In the genomic region with DNA sequence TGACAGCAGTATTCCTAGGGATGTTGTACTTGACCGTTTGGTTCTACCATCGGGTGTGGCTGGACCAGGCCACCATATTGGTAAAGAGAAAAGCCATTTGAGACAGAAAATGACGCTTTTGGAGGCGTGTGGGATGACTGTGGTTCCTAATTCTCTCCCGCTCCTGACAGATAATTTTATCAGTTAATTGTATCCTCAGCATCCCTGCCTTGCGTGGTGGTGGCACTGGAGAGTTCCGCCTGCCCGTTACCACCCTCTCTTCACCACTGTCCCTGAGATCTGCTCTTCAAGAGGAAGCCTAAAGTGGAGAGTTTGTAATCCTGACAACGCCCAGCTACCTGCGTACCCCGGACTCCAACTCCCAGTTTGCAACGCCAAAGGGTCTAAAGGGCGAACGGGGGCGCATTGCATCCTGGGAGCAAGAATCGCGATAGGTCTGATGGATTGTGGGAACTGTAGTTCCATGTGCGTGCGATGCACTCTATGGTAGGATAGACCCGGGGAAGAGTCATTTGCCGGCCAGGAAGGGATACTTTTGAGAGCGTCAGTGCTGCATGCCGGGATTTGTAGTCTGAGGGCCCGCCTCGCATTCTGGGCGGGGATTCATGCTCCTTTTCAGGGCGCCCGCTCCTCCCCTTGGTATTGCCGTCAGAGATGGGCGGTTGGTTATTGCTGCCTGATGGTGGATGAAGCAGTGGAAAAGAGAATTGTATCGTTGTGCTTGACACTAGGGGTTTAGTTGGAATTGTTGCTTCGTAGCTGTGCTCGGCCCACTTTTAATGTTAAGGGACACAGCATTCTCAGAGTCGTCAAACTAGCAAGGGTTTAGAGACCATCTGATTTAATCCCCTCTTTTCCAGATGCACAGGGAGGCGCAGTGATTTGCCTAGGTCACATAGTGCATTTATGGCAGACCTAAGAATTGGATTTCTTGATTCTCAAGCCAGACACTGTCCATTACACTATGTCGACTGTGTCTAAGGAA, we compare ENCODE assay signal across 8 cellular contexts. TPM values are rescaled to one million over a fixed set of nuclear protein-coding genes. Genes with fewer than 3 reads are reported as not detected.
DNase-seq lines count a peak whose midpoint lies in the region; ATAC-seq and TF ChIP-seq lines count a peak whose summit lies in the region.

No MANE protein-coding gene starts in this region.

- peak overlapping the region; percentile 33 for H2AFZ ChIP-seq in hepatocyte

- TF ChIP-seq CTCF in hepatocyte (IDR thresholded peaks at IDR 0.05; ENCODE audit: poor library complexity) = no peak

- H3K36me3 ChIP-seq in hepatocyte (replicated peaks; ENCODE audit: insufficient read depth, low read depth) (no peaks in the 10 kb centered on the region), rectal smooth muscle tissue (ENCODE audit: control insufficient read depth, insufficient read depth, low read length) (no peaks in the 10 kb centered on the region), aorta (ENCODE audit: control insufficient read depth in 1 of 2, insufficient read depth in 2 of 2, low read length in 1 of 2) (no peaks in the 10 kb centered on the region)

- H3K9ac ChIP-seq in rectal smooth muscle tissue (ENCODE audit: low read length) = peak overlapping the region; percentile 77

- intact Hi-C loops in aorta (cut with DNase I) = loop anchor here (5.0 to 10.0 kb wide), 3 partner anchors 55 to 617 kb away; partner anchors contain the start of genes IFT20 (in 2 of the 2), TNFAIP1 (in 2 of the 2) and FLOT2 (in 1 of the 2)

- DNase-seq in NCI-H2029 (lab: John Stamatoyannopoulos, UW) = peak; percentile 98
- peak; percentile 91 for DNase-seq in T-helper 9 cell
- peak; percentile 99 for DNase-seq in astrocyte of the hippocampus (ENCODE audit: low read depth, low spot score)
- peak; percentile 99 for DNase-seq in hepatocyte (ENCODE audit: low spot score)
- DNase-seq in aorta = peak; percentile 98

- peak overlapping the region; percentile 77 for H3K4me2 ChIP-seq in hepatocyte

- peaks cover 10% of the 10 kb centered on the region for H4K20me1 ChIP-seq in hepatocyte (ENCODE audit: insufficient read depth, poor library complexity, severe bottlenecking)

- peaks cover 38% of the 10 kb centered on the region for H3K79me2 ChIP-seq in hepatocyte

- H3K4me1 ChIP-seq in hepatocyte (ENCODE audit: insufficient read depth) (peaks cover 12% of the 10 kb centered on the region), rectal smooth muscle tissue (ENCODE audit: control insufficient read depth, insufficient read depth, low read length) (peaks cover 17% of the 10 kb centered on the region), aorta (ENCODE audit: control insufficient read depth in 1 of 2, insufficient read depth in 2 of 2, low read length in 2 of 2) (no peaks in the 10 kb centered on the region)

- H3K4me3 ChIP-seq in hepatocyte (peak overlapping the region; percentile 28), rectal smooth muscle tissue (ENCODE audit: low read length) (peak overlapping the region; percentile 92), aorta (ENCODE audit: low read length in 2 of 2) (peak overlapping the region; percentile 19 to 66)

- 8% methylated on average over 36 of the region's 36 CpGs for WGBS in hepatocyte (ENCODE audit: low lambda C conversion rate, missing lambda C conversion rate)
- 4 to 5% methylated on average over 36 of the region's 36 CpGs for WGBS in aorta, 2 donors

- H3K27me3 ChIP-seq in hepatocyte (no peaks in the 10 kb centered on the region), rectal smooth muscle tissue (ENCODE audit: control insufficient read depth, insufficient read depth, low read length) (no peaks in the 10 kb centered on the region), aorta (ENCODE audit: control insufficient read depth in 1 of 2, insufficient read depth in 2 of 2, low read length in 1 of 2) (no peaks in the 10 kb centered on the region)

- ATAC-seq in GM18511 (IDR thresholded peaks at IDR 0.05; ENCODE audit: unreplicated experiment) = peak; percentile 64
- ATAC-seq in HG02981 (IDR thresholded peaks at IDR 0.05; ENCODE audit: unreplicated experiment) = peak; percentile 52
- ATAC-seq in aorta (ENCODE audit: low FRiP score) = peak; percentile 93

- no peaks in the 10 kb centered on the region for H3K9me3 ChIP-seq in hepatocyte (ENCODE audit: low read depth)
- no peaks in the 10 kb centered on the region for H3K9me3 ChIP-seq in aorta (ENCODE audit: control insufficient read depth, low read length)

- H3K27ac ChIP-seq in hepatocyte = peak overlapping the region; percentile 94
- peak overlapping the region; percentile 99 for H3K27ac ChIP-seq in rectal smooth muscle tissue (ENCODE audit: low read depth, low read length)
- peak overlapping the region; percentile 92 to 98 for H3K27ac ChIP-seq in aorta (ENCODE audit: low read depth in 1 of 2, low read length in 2 of 2)

- no peaks in the 10 kb centered on the region for H3K9me2 ChIP-seq in hepatocyte (replicated peaks; ENCODE audit: insufficient read depth)

RNA-seq across cellular contexts. Expression of gene PHF12, which starts 1.0 kb away (rescaled TPM):
- total RNA-seq in hepatocyte = 18.2 and 19.0 TPM in 2 replicates
- 10.0 and 12.1 TPM in 2 replicates for polyA plus RNA-seq in hepatocyte
- 10 to 100 TPM; 30.5 to 47.0 TPM for total RNA-seq in aorta
- polyA plus RNA-seq in aorta = 10 to 100 TPM; 10.1 to 29.4 TPM

RNA-seq across cellular contexts. Expression of gene DHRS13, which starts 49.4 kb away (rescaled TPM):
- total RNA-seq in hepatocyte (14.9 and 22.4 TPM in 2 replicates), aorta (1 to 10 TPM; 4.3 to 6.1 TPM)
- polyA plus RNA-seq in hepatocyte (10.8 and 15.4 TPM in 2 replicates), aorta (1 to 10 TPM in 1 of 2 donors, under 1 TPM in 1; 0.75 to 2.7 TPM)

RNA-seq across cellular contexts. Expression of gene SEZ6, which starts 53.5 kb away (rescaled TPM):
- total RNA-seq in hepatocyte = 1.2 TPM in 1 of 2 replicates, not detected in the other
- polyA plus RNA-seq in hepatocyte = 0.58 and 0.81 TPM in 2 replicates
- not detected for total RNA-seq in aorta
- not detected for polyA plus RNA-seq in aorta

RNA-seq across cellular contexts. Expression of gene FLOT2, which starts 54.8 kb away (rescaled TPM):
- 31.8 and 42.0 TPM in 2 replicates for total RNA-seq in hepatocyte
- polyA plus RNA-seq in hepatocyte = 56.4 and 64.0 TPM in 2 replicates
- 100 to 1,000 TPM in 1 of 2 donors, 10 to 100 TPM in 1; 99.1 to 108 TPM for total RNA-seq in aorta
- 10 to 100 TPM; 51.8 to 58.3 TPM for polyA plus RNA-seq in aorta

Comparison
In these comparisons a context has a peak if more than half of its experiments do, and no peak if none do; other contexts are left out.
1. Peak in every context shown above with its lines: DNase-seq, ATAC-seq, H3K4me3 ChIP-seq and H3K27ac ChIP-seq.
2. H3K4me3 ChIP-seq: peak in every context shown above with its lines; median percentile 92 in rectal smooth muscle tissue; 42 in aorta; 28 in hepatocyte.